8 cellular contexts compared by ENCODE assay signal in the genomic region with DNA sequence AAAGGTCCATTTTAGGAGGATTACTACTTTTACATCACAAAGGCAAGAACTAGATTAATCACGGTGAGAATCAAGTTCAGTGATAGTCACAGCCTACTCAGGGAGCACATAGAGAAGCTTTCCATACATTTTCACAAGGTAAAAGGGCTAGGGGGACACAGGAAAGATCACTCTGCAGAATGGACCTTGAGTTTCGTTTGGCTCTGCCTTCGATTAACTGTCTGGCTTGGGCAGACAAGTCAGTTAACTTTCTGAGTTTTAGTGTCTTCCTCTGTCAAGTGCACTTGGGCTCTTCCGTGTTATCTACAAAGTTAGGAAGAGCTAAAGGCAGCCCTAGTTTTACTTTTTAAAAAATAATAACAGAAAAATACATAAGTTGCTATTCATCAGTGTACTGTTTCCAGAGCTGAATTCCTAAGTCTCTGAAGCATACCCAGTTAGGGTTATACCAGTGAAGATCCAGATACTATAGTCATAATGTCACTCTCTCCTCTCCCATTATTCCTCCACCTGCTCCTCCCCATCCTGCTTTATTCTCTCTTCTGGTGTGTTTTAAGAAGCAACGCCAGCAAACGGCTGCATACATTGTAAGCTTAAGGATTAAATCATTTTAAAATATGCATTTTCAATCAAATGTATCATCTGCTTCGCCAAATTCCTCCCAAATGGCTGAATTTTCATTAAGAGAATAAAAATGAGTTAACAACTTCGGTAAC. TPM values are rescaled to one million over a fixed set of nuclear protein-coding genes. Genes with fewer than 3 reads are reported as not detected.
A peak's percentile ranks its signal among the peaks of the same experiment; 100 is the strongest.
DNase-seq lines count a peak whose midpoint lies in the region; ATAC-seq and TF ChIP-seq lines count a peak whose summit lies in the region.

No MANE protein-coding gene starts in this region.

- in situ Hi-C loops in astrocyte of the cerebellum (cut with HindIII; ENCODE audit: low sequenced_read_pairs) = no loop called here

- peaks cover 0 to 3% (median 0%) of the 10 kb centered on the region in 8 donors for H3K9me3 Mint-ChIP-seq in CD4-positive, alpha-beta memory T cell

- H3K27ac ChIP-seq in CD4-positive, alpha-beta memory T cell (ENCODE audit: low read depth, low read length) = no peak overlapping the region
- H3K27ac ChIP-seq in HUES64 (ENCODE audit: low read depth, low read length) (no peak overlapping the region; the same call in 1 of the 2 replicates), liver (ENCODE audit: low read depth in 1 of 2, low read length in 2 of 2) (peak overlapping the region; percentile 96 to 97), tibial artery (peak overlapping the region; percentile 97 to 98)

- H3K27ac Mint-ChIP-seq in CD4-positive, alpha-beta memory T cell = peak overlapping the region; percentile 66 to 100 (median 97)

- H3K9ac ChIP-seq in HUES64 (ENCODE audit: low read depth, low read length) = peak overlapping the region; percentile 90; the same call in 1 of the 2 replicates
- H3K9ac ChIP-seq in liver (ENCODE audit: low read depth in 1 of 2, low read length in 2 of 2) = peak overlapping the region; percentile 80 to 85

- H3K4me3 Mint-ChIP-seq in CD4-positive, alpha-beta memory T cell = peak overlapping the region; percentile 73 to 98 (median 94)

- H3K27me3 Mint-ChIP-seq in CD4-positive, alpha-beta memory T cell = peaks cover 0 to 2% of the 10 kb centered on the region in 2 donors

- intact Hi-C loops in CD4-positive, alpha-beta memory T cell (cut with micrococcal nuclease) = no loop called here
- intact Hi-C loops in tibial artery (cut with DNase I; ENCODE audit: low total_unique reads) = no loop called here

- DNase-seq in CD4-positive, alpha-beta memory T cell = peak in 1 of 5 donors; percentile 3
- no peak for DNase-seq in astrocyte of the cerebellum (ENCODE audit: low read depth)
- DNase-seq in tibial artery = no peak
- DNase-seq in NCI-H510A (lab: John Stamatoyannopoulos, UW) = no peak
- no peak for DNase-seq in mesenteric fat pad (ENCODE audit: low spot score)

- no peak for TF ChIP-seq RAD21 in liver (IDR thresholded peaks at IDR 0.05)

- peak overlapping the region in 1 of 2 donors; percentile 24 for H3K4me3 ChIP-seq in CD4-positive, alpha-beta memory T cell (ENCODE audit: low read length in 2 of 2)
- H3K4me3 ChIP-seq in HUES64 (ENCODE audit: low read length) (peak overlapping the region; percentile 88), astrocyte of the cerebellum (ENCODE audit: low read depth, low read length) (peak overlapping the region; percentile 89), liver (ENCODE audit: low read depth in 1 of 3, low read length in 3 of 3) (peak overlapping the region; percentile 83 to 96 (median 90)), tibial artery (peak overlapping the region; percentile 89 to 97)

- peaks cover 29 to 53% (median 38%) of the 10 kb centered on the region in 4 donors for H3K4me1 Mint-ChIP-seq in CD4-positive, alpha-beta memory T cell

- no peak for ATAC-seq in HG03520 (IDR thresholded peaks at IDR 0.05; ENCODE audit: unreplicated experiment)

- H3K27me3 ChIP-seq in CD4-positive, alpha-beta memory T cell (ENCODE audit: insufficient read depth, low read length) = no peaks in the 10 kb centered on the region
- H3K27me3 ChIP-seq in HUES64 (ENCODE audit: insufficient read depth, low read length) = no peaks in the 10 kb centered on the region
- H3K27me3 ChIP-seq in liver (ENCODE audit: control insufficient read depth in 4 of 4, insufficient read depth in 4 of 4, low read length in 3 of 4) = no peaks in the 10 kb centered on the region
- no peaks in the 10 kb centered on the region for H3K27me3 ChIP-seq in tibial artery

- POLR2A ChIA-PET in CD4-positive, alpha-beta memory T cell (lab: Charles Lee; ENCODE audit: partially characterized antibody) = interaction anchor here (0.9 to 1.4 kb wide), 3 partner anchors 12 to 1399 kb away, joined by 3 to 4 read pairs (median 3); no protein-coding TSS in a partner anchor

- 8% methylated on average over 8 of the region's 8 CpGs for WGBS in HUES64
- 9% methylated on average over 8 of the region's 8 CpGs for WGBS in liver

- peaks cover 0 to 14% of the 10 kb centered on the region in 2 donors for H3K36me3 Mint-ChIP-seq in CD4-positive, alpha-beta memory T cell

- CTCF ChIA-PET in CD4-positive, alpha-beta memory T cell (lab: Charles Lee; ENCODE audit: partially characterized antibody) = no interaction called here

- TF ChIP-seq CTCF in astrocyte of the cerebellum (IDR thresholded peaks at IDR 0.05; ENCODE audit: low read depth, low read length, missing control alignments) (no peak), liver (IDR thresholded peaks at IDR 0.05; ENCODE audit: low read depth, low read length, missing input control) (no peak), tibial artery (IDR thresholded peaks at IDR 0.05) (no peak)

- H3K9me3 ChIP-seq in CD4-positive, alpha-beta memory T cell (ENCODE audit: control insufficient read depth in 1 of 2, low read length in 2 of 2) = no peaks in the 10 kb centered on the region
- no peaks in the 10 kb centered on the region for H3K9me3 ChIP-seq in HUES64 (ENCODE audit: insufficient read depth, low read depth, low read length)
- no peaks in the 10 kb centered on the region for H3K9me3 ChIP-seq in liver (ENCODE audit: control insufficient read depth in 4 of 4, low read length in 3 of 4)
- no peaks in the 10 kb centered on the region for H3K9me3 ChIP-seq in tibial artery

- H3K36me3 ChIP-seq in CD4-positive, alpha-beta memory T cell (ENCODE audit: insufficient read depth, low read length) = no peaks in the 10 kb centered on the region
- no peaks in the 10 kb centered on the region for H3K36me3 ChIP-seq in HUES64 (ENCODE audit: insufficient read depth, low read length)
- H3K36me3 ChIP-seq in liver (ENCODE audit: control insufficient read depth in 4 of 4, insufficient read depth in 3 of 4, low read depth in 1 of 4, low read length in 3 of 4) = no peaks in the 10 kb centered on the region
- no peaks in the 10 kb centered on the region for H3K36me3 ChIP-seq in tibial artery

- peaks cover 25% of the 10 kb centered on the region for H3K4me1 ChIP-seq in CD4-positive, alpha-beta memory T cell (ENCODE audit: insufficient read depth, low read length)
- H3K4me1 ChIP-seq in HUES64 (ENCODE audit: insufficient read depth, low read length) = peaks cover 46% of the 10 kb centered on the region
- H3K4me1 ChIP-seq in liver (ENCODE audit: control insufficient read depth in 4 of 4, insufficient read depth in 4 of 4, low read length in 3 of 4) = peaks cover 3 to 28% (median 16%) of the 10 kb centered on the region in 4 donors
- H3K4me1 ChIP-seq in tibial artery = peaks cover 0 to 55% (median 18%) of the 10 kb centered on the region in 4 donors

TF ChIP-seq in liver, 16 proteins besides CTCF, POLR2A, EP300 and RAD21:
- no peak for TF ChIP-seq EGR1 (IDR thresholded peaks at IDR 0.05; ENCODE audit: low read depth in 2 of 2)
- TF ChIP-seq, protein P1, sequence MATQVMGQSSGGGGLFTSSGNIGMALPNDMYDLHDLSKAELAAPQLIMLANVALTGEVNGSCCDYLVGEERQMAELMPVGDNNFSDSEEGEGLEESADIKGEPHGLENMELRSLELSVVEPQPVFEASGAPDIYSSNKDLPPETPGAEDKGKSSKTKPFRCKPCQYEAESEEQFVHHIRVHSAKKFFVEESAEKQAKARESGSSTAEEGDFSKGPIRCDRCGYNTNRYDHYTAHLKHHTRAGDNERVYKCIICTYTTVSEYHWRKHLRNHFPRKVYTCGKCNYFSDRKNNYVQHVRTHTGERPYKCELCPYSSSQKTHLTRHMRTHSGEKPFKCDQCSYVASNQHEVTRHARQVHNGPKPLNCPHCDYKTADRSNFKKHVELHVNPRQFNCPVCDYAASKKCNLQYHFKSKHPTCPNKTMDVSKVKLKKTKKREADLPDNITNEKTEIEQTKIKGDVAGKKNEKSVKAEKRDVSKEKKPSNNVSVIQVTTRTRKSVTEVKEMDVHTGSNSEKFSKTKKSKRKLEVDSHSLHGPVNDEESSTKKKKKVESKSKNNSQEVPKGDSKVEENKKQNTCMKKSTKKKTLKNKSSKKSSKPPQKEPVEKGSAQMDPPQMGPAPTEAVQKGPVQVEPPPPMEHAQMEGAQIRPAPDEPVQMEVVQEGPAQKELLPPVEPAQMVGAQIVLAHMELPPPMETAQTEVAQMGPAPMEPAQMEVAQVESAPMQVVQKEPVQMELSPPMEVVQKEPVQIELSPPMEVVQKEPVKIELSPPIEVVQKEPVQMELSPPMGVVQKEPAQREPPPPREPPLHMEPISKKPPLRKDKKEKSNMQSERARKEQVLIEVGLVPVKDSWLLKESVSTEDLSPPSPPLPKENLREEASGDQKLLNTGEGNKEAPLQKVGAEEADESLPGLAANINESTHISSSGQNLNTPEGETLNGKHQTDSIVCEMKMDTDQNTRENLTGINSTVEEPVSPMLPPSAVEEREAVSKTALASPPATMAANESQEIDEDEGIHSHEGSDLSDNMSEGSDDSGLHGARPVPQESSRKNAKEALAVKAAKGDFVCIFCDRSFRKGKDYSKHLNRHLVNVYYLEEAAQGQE (IDR thresholded peaks at IDR 0.05) = no peak
- TF ChIP-seq SP1 (IDR thresholded peaks at IDR 0.05) = no peak
- TF ChIP-seq, protein P2, sequence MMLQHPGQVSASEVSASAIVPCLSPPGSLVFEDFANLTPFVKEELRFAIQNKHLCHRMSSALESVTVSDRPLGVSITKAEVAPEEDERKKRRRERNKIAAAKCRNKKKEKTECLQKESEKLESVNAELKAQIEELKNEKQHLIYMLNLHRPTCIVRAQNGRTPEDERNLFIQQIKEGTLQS (IDR thresholded peaks at IDR 0.05) = no peak
- no peak for TF ChIP-seq TAF1 (conservative IDR thresholded peaks at IDR 0.05)
- TF ChIP-seq JUND (IDR thresholded peaks at IDR 0.05) = peak in 1 of 2 donors; percentile 12
- no peak for TF ChIP-seq FOXA1 (IDR thresholded peaks at IDR 0.05)
- no peak for TF ChIP-seq GABPA (IDR thresholded peaks at IDR 0.05 in 1 of 2, conservative IDR thresholded peaks at IDR 0.05 in 1 of 2)
TF ChIP-seq in liver: peak in this region for 1.

RNA-seq across cellular contexts. Expression of a gene that starts 1.7 kb away (rescaled TPM):
- 10 to 100 TPM; 36.4 to 40.7 TPM for total RNA-seq in CD4-positive, alpha-beta memory T cell
- 10 to 100 TPM in 1 of 2 donors, 1 to 10 TPM in 1; 3.9 to 10.9 TPM for polyA plus RNA-seq in CD4-positive, alpha-beta memory T cell
- polyA plus RNA-seq in HUES64 (2013, experiment 1 of 2) = 48.2 TPM
- polyA plus RNA-seq in HUES64 (2013, experiment 2 of 2) = 49.6 TPM
- total RNA-seq in liver = 10 to 100 TPM; 20.6 to 21.5 TPM
- 1 to 10 TPM; 5.0 to 9.2 TPM for polyA plus RNA-seq in liver
- total RNA-seq in mesenteric fat pad = 68.8 TPM

RNA-seq across cellular contexts. Expression of a gene that starts 2.5 kb away (rescaled TPM):
- total RNA-seq in CD4-positive, alpha-beta memory T cell = 10 to 100 TPM; 32.8 to 35.7 TPM
- polyA plus RNA-seq in CD4-positive, alpha-beta memory T cell = 10 to 100 TPM; 19.0 to 22.6 TPM
- polyA plus RNA-seq in HUES64 (2013, experiment 1 of 2) = 5.9 TPM
- polyA plus RNA-seq in HUES64 (2013, experiment 2 of 2) = 8.8 TPM
- total RNA-seq in liver = 10 to 100 TPM; 13.0 to 22.0 TPM
- 10 to 100 TPM in 1 of 2 donors, 1 to 10 TPM in 1; 8.5 to 25.8 TPM for polyA plus RNA-seq in liver
- 41.7 TPM for total RNA-seq in mesenteric fat pad

Comparison
In these comparisons a context has a peak if more than half of its experiments do, and no peak if none do; other contexts are left out.
1. H3K27ac ChIP-seq: peak in liver (2 of 2) and tibial artery (2 of 2); none in CD4-positive, alpha-beta memory T cell (single experiment) and HUES64 (single experiment).